Comparison of ENCODE assay signal across 27 cellular contexts in the genomic region with DNA sequence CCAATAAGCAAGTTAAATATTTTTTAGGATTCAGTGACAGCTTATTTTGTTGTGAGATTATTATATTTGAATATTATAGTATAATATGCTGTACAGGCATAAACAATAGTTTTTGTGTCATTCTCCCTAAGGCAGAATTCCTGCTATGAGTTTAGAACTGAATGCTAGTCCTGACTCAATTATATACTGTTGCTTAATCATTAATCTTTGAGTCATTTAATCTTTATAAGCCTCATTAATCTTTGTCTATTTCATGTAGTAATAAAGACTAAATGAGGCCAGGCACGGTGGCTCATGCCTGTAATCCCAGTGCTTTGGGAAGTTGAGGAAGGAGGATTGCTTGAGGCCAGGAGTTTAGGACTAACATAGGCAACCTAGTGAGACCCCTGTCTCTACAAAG.
"Had no signal": no experiment of that assay in that cellular context is flagged by ENCODE, and none has a peak within 500 bp of the region (broad histone marks: within the 10 kb centered on the region; RNA-seq: fewer than 3 reads in every experiment).

No MANE protein-coding gene starts in this region.

- H3K4me3 ChIP-seq: hepatocyte, left ventricle myocardium inferior, lung, neural progenitor cell, ovary, skin epidermis, spleen, tibial nerve, uterus had no signal

- H2AFZ ChIP-seq: hepatocyte, neural progenitor cell had no signal

- H3K27me3 Mint-ChIP-seq: naive B cell; progenitor cell of endocrine pancreas; stimulated activated memory B cell treated with anti-CD40 and anti-IgM and Interleukin-4, amounts not matched to agents 10 μg/mL and 1 μg/mL and 100 μg/mL, for 72 hours; stimulated activated naive CD8-positive, alpha-beta T cell treated with anti-CD3 and anti-CD28 coated beads, Interleukin-15, amount 100 ng/mL, for 72 hours; type B pancreatic cell had no signal

- H3K9me3 Mint-ChIP-seq: mesothelial cell of epicardium; naive B cell; natural killer cell; neural progenitor cell; stimulated activated memory B cell treated with anti-CD40 and anti-IgM and Interleukin-4, amounts not matched to agents 10 μg/mL and 1 μg/mL and 100 μg/mL, for 72 hours; stimulated activated naive CD8-positive, alpha-beta T cell treated with anti-CD3 and anti-CD28 coated beads, Interleukin-15, amount 100 ng/mL, for 72 hours; type B pancreatic cell had no signal

- H3K4me3 Mint-ChIP-seq: mesothelial cell of epicardium; naive B cell; natural killer cell; nephron progenitor cell; neural progenitor cell; stimulated activated memory B cell treated with anti-CD40 and anti-IgM and Interleukin-4, amounts not matched to agents 10 μg/mL and 1 μg/mL and 100 μg/mL, for 72 hours; stimulated activated naive CD8-positive, alpha-beta T cell treated with anti-CD3 and anti-CD28 coated beads, Interleukin-15, amount 100 ng/mL, for 72 hours; type B pancreatic cell had no signal

- H3K36me3 Mint-ChIP-seq: mesothelial cell of epicardium, natural killer cell, neural progenitor cell, type B pancreatic cell had no signal

- ATAC-seq: left colon; natural killer cell; right cardiac atrium; sciatic nerve; stimulated activated memory B cell treated with anti-CD40 and anti-IgM and Interleukin-4, amounts not matched to agents 10 μg/mL and 1 μg/mL and 100 μg/mL, for 72 hours; stimulated activated naive CD8-positive, alpha-beta T cell treated with anti-CD3 and anti-CD28 coated beads, Interleukin-15, amount 100 ng/mL, for 72 hours had no signal

- H3K36me3 ChIP-seq: left ventricle myocardium inferior, neural progenitor cell, ovary, spleen, tibial nerve, uterus had no signal

- DNase-seq: islet precursor cell; left colon; left ventricle myocardium inferior; mesendoderm; naive B cell; natural killer cell; nephron progenitor cell; ovary; retina; right cardiac atrium; spleen; stimulated activated CD4-positive, alpha-beta T cell treated with anti-CD3 and anti-CD28 coated beads, Interleukin-4, amount 100 ng/mL, for 4 hours; stimulated activated CD8-positive, alpha-beta memory T cell treated with anti-CD3 and anti-CD28 coated beads, Interleukin-4, amount 100 ng/mL, for 48 hours; stimulated activated naive CD4-positive, alpha-beta T cell treated with Interleukin-2 at 50 U/mL for 16 hours; stimulated activated naive CD8-positive, alpha-beta T cell treated with anti-CD3 and anti-CD28 coated beads, Interleukin-15, amount 100 ng/mL, for 72 hours; substantia nigra; uterus had no signal

- H3K9ac ChIP-seq: neural progenitor cell had no signal

- H3K4me2 ChIP-seq: hepatocyte, neural progenitor cell had no signal

- H3K27ac ChIP-seq: hepatocyte, left ventricle myocardium inferior, neural progenitor cell, ovary, skin epidermis, spleen, tibial nerve, uterus had no signal

- H3K27me3 ChIP-seq: hepatocyte, neural progenitor cell, ovary, spleen, tibial nerve, uterus had no signal

- H3K27ac Mint-ChIP-seq: mesothelial cell of epicardium; natural killer cell; neural progenitor cell; progenitor cell of endocrine pancreas; stimulated activated memory B cell treated with anti-CD40 and anti-IgM and Interleukin-4, amounts not matched to agents 10 μg/mL and 1 μg/mL and 100 μg/mL, for 72 hours; type B pancreatic cell had no signal

- H3K9me3 ChIP-seq: left ventricle myocardium inferior, ovary, spleen, tibial nerve, uterus had no signal

- H3K4me1 ChIP-seq: uterus had no signal
